ENCODE assay signal across 10 cellular contexts in genomic region chr5:113202904-113203716, GRCh38.
DNase-seq lines count a peak whose midpoint lies in the region; ATAC-seq, FAIRE-seq and TF ChIP-seq lines count a peak whose summit lies in the region.
"Had no signal": no experiment of that assay in that cellular context is flagged by ENCODE, and none has a peak within 500 bp of the region (broad histone marks: within the 10 kb centered on the region; RNA-seq: fewer than 3 reads in every experiment).

No MANE protein-coding gene starts in this region.

- no peak for FAIRE-seq in GM19239 (lab: Jason Lieb, UNC)
- FAIRE-seq: HTR-8/SVneo had no signal

- peak; percentile 82 for DNase-seq in NCI-H460 (ENCODE audit: extremely low read depth, low read depth)
- DNase-seq in ecto neural progenitor cell (ENCODE audit: low spot score) = peak; percentile 92
- DNase-seq in right lobe of liver = peak; percentile 93 to 98 (median 97)
- DNase-seq in ureter (ENCODE audit: low spot score) = peak; percentile 84
- DNase-seq in GM19239 (ENCODE audit: insufficient read length, low spot score) = no peak
- no peak for DNase-seq in A172 (ENCODE audit: low spot score)
- DNase-seq: activated CD4-positive, alpha-beta T cell treated with anti-CD3 and anti-CD28 coated beads for 4 hours had no signal

- TF ChIP-seq CTCF in right lobe of liver (IDR thresholded peaks at IDR 0.05) = no peak

- no peaks in the 10 kb centered on the region for H3K9me3 ChIP-seq in right lobe of liver
- H3K9me3 ChIP-seq: thoracic aorta had no signal

- 34% methylated on average over 21 of the region's 25 CpGs for WGBS in right lobe of liver (ENCODE audit: insufficient coverage, low coverage, low lambda C conversion rate, missing lambda C conversion rate)

- intact Hi-C loops in right lobe of liver (cut with DNase I) = no loop called here

- no peaks in the 10 kb centered on the region for H3K27me3 ChIP-seq in right lobe of liver

- H3K4me3 ChIP-seq in right lobe of liver = peak overlapping the region; percentile 34 to 62 (median 49)
- H3K4me3 ChIP-seq: thoracic aorta had no signal

- H3K36me3 ChIP-seq in right lobe of liver = no peaks in the 10 kb centered on the region
- H3K36me3 ChIP-seq: thoracic aorta had no signal

- ATAC-seq in right lobe of liver (peak; percentile 72 to 89 (median 84)), GM19463 (IDR thresholded peaks at IDR 0.05; ENCODE audit: unreplicated experiment) (no peak)

- H3K27ac ChIP-seq in right lobe of liver = peak overlapping the region; percentile 12 to 84 (median 76)
- H3K27ac ChIP-seq: thoracic aorta had no signal

- peak; percentile 81 for TF ChIP-seq POLR2A in right lobe of liver (IDR thresholded peaks at IDR 0.05)

- peaks cover 0 to 38% (median 18%) of the 10 kb centered on the region in 4 donors for H3K4me1 ChIP-seq in right lobe of liver

Comparison
In these comparisons a context has a peak if more than half of its experiments do, and no peak if none do; other contexts are left out.
1. DNase-seq: peak in NCI-H460 (single experiment), ecto neural progenitor cell (single experiment), right lobe of liver (3 of 3) and ureter (single experiment); none in GM19239 (single experiment) and A172 (single experiment).